Comparison of ENCODE assay signal across 2 cellular contexts in the genomic region with DNA sequence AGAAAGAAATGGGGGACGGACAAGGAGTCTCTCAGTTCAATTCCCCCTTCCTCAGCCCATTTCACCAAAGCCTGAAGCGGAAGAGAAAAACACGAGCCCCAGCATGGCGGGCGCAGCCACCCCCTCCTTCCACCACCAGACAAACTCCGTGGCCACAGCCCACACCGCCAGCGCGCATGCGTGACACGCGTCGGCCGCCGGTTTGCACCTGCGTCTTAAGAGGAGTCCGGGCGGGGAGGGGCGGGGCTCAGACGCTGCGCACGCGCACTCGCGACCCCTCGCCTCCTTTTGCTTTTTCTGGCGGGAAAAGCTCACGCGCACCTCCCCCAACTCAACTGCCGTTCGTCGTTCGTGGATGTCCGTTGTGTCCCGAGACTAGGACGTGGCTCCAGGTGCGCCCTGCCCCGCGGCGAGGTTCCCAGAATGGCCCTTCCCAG.
TF ChIP-seq lines count a peak whose summit lies in the region.

A gene with protein sequence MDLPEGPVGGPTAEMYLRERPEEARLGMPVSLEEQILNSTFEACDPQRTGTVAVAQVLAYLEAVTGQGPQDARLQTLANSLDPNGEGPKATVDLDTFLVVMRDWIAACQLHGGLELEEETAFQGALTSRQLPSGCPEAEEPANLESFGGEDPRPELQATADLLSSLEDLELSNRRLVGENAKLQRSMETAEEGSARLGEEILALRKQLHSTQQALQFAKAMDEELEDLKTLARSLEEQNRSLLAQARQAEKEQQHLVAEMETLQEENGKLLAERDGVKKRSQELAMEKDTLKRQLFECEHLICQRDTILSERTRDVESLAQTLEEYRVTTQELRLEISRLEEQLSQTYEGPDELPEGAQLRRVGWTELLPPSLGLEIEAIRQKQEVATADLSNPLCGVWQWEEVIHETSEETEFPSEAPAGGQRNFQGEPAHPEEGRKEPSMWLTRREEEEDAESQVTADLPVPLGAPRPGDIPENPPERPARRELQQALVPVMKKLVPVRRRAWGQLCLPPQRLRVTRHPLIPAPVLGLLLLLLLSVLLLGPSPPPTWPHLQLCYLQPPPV (plus strand): TSS at position 314 of the 437 bp plus-strand sequence. CDS start 2,635 bp downstream, outside the sequence.

TF ChIP-seq in SK-N-SH treated with all-trans-retinoic acid at 6 μM for 48 hours, 23 proteins besides CTCF, POLR2A, EP300 and RAD21 (continued from another document):
- no peak for TF ChIP-seq ZNF565 (CRISPR knock-in tag; conservative IDR thresholded peaks at IDR 0.05; ENCODE audit: low read depth)
- TF ChIP-seq ESRRG (CRISPR knock-in tag; IDR thresholded peaks at IDR 0.05): no peak

TF ChIP-seq in WTC11, 78 proteins besides CTCF, POLR2A, EP300 and RAD21 (continued from another document):
- TF ChIP-seq, protein P1, sequence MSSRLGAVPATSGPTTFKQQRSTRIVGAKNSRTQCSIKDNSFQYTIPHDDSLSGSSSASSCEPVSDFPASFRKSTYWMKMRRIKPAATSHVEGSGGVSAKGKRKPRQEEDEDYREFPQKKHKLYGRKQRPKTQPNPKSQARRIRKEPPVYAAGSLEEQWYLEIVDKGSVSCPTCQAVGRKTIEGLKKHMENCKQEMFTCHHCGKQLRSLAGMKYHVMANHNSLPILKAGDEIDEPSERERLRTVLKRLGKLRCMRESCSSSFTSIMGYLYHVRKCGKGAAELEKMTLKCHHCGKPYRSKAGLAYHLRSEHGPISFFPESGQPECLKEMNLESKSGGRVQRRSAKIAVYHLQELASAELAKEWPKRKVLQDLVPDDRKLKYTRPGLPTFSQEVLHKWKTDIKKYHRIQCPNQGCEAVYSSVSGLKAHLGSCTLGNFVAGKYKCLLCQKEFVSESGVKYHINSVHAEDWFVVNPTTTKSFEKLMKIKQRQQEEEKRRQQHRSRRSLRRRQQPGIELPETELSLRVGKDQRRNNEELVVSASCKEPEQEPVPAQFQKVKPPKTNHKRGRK (CRISPR knock-in tag; IDR thresholded peaks at IDR 0.05; ENCODE audit: borderline replicate concordance): no peak
- TF ChIP-seq HMGA2 (CRISPR knock-in tag; IDR thresholded peaks at IDR 0.05) (no peak), NFE2L1 (CRISPR knock-in tag; IDR thresholded peaks at IDR 0.05) (no peak)
